In genomic region chr5:119353686-119354366, GRCh38 we compare ENCODE assay signal across 8 cellular contexts. TPM values are rescaled to one million over a fixed set of nuclear protein-coding genes. Genes with fewer than 3 reads are reported as not detected.
DNase-seq lines count a peak whose midpoint lies in the region; ATAC-seq and TF ChIP-seq lines count a peak whose summit lies in the region.

No MANE protein-coding gene starts in this region.

- H3K27ac ChIP-seq in CD8-positive, alpha-beta T cell (ENCODE audit: low read depth, low read length): no peak overlapping the region
- no peak overlapping the region for H3K27ac ChIP-seq in endodermal cell (ENCODE audit: low read depth, low read length)

- CTCF ChIA-PET in CD8-positive, alpha-beta T cell (lab: Charles Lee): interaction anchor here (1.0 kb wide), 1 partner anchor 65 kb away, joined by 3 read pairs; no protein-coding TSS in a partner anchor

- H3K27me3 ChIP-seq in CD8-positive, alpha-beta T cell (ENCODE audit: insufficient read depth, low read length): no peaks in the 10 kb centered on the region
- H3K27me3 ChIP-seq in endodermal cell (ENCODE audit: control insufficient read depth, insufficient read depth, low read length, poor library complexity, severe bottlenecking): no peaks in the 10 kb centered on the region

- H3K27me3 Mint-ChIP-seq in CD8-positive, alpha-beta T cell (ENCODE audit: low read depth): no peaks in the 10 kb centered on the region
- no peaks in the 10 kb centered on the region for H3K27me3 Mint-ChIP-seq in activated naive CD8-positive, alpha-beta T cell
- H3K27me3 Mint-ChIP-seq in endodermal cell (ENCODE audit: insufficient read depth): peaks cover 16% of the 10 kb centered on the region

- no peaks in the 10 kb centered on the region for H3K9me3 ChIP-seq in CD8-positive, alpha-beta T cell (ENCODE audit: low read length)
- H3K9me3 ChIP-seq in endodermal cell (ENCODE audit: control insufficient read depth, low read length): no peaks in the 10 kb centered on the region

- intact Hi-C loops in CD8-positive, alpha-beta T cell (cut with DNase I, micrococcal nuclease): loop anchor here in 1 of 2 experiments (2.0 kb wide), 1 partner anchor 13 kb away; no protein-coding TSS in a partner anchor

- no peak overlapping the region for H3K4me3 ChIP-seq in CD8-positive, alpha-beta T cell (ENCODE audit: low read depth, low read length)
- no peak overlapping the region for H3K4me3 ChIP-seq in endodermal cell (ENCODE audit: low read length)

- H3K9ac ChIP-seq in endodermal cell (ENCODE audit: extremely low read depth, low read length, poor library complexity, severe bottlenecking): no peak overlapping the region

- no peak for TF ChIP-seq CTCF in CD8-positive, alpha-beta T cell (IDR thresholded peaks at IDR 0.05)
- no peak for TF ChIP-seq CTCF in endodermal cell (conservative IDR thresholded peaks at IDR 0.05)

- ATAC-seq in CD8-positive, alpha-beta T cell: peak; percentile 47
- ATAC-seq in GM19372 (IDR thresholded peaks at IDR 0.05; ENCODE audit: low read depth, unreplicated experiment) (peak; percentile 55), HG03097 (IDR thresholded peaks at IDR 0.05; ENCODE audit: low FRiP score, unreplicated experiment) (peak; percentile 68)

- H3K36me3 Mint-ChIP-seq in CD8-positive, alpha-beta T cell: peaks cover 24% of the 10 kb centered on the region
- H3K36me3 Mint-ChIP-seq in activated naive CD8-positive, alpha-beta T cell: peaks cover 22% of the 10 kb centered on the region
- H3K36me3 Mint-ChIP-seq in endodermal cell (ENCODE audit: low read depth): peaks cover 2% of the 10 kb centered on the region

- H3K36me3 ChIP-seq in CD8-positive, alpha-beta T cell (ENCODE audit: insufficient read depth, low read length): no peaks in the 10 kb centered on the region
- H3K36me3 ChIP-seq in endodermal cell (ENCODE audit: control insufficient read depth, insufficient read depth, low read length): no peaks in the 10 kb centered on the region

- H3K4me1 ChIP-seq in CD8-positive, alpha-beta T cell (ENCODE audit: insufficient read depth, low read length): peaks cover 79% of the 10 kb centered on the region
- peaks cover 13% of the 10 kb centered on the region for H3K4me1 ChIP-seq in endodermal cell (ENCODE audit: control insufficient read depth, insufficient read depth, low read length)

- H3K4me3 Mint-ChIP-seq in CD8-positive, alpha-beta T cell: peak overlapping the region; percentile 64
- H3K4me3 Mint-ChIP-seq in activated naive CD8-positive, alpha-beta T cell: peak overlapping the region; percentile 99
- no peak overlapping the region for H3K4me3 Mint-ChIP-seq in endodermal cell

- 96 to 97% methylated on average over 3 to 5 of the region's 5 CpGs for WGBS in endodermal cell (ENCODE audit: insufficient coverage in 1 of 2, insufficient read length in 1 of 2), 2 experiments

- H3K27ac Mint-ChIP-seq in CD8-positive, alpha-beta T cell: peak overlapping the region; percentile 89
- peak overlapping the region; percentile 94 for H3K27ac Mint-ChIP-seq in activated naive CD8-positive, alpha-beta T cell
- H3K27ac Mint-ChIP-seq in endodermal cell: no peak overlapping the region

- POLR2A ChIA-PET in CD8-positive, alpha-beta T cell (lab: Charles Lee): interaction anchor here (1.1 to 1.6 kb wide), 3 partner anchors 8 to 13 kb away, joined by 4 to 6 read pairs (median 4); no protein-coding TSS in a partner anchor

- no peak for DNase-seq in CD8-positive, alpha-beta T cell
- DNase-seq in NCI-H748 (lab: John Stamatoyannopoulos, UW; ENCODE audit: unreplicated experiment) (no peak), NCI-H2196 (lab: John Stamatoyannopoulos, UW; ENCODE audit: unreplicated experiment) (no peak), occipital lobe (lab: John Stamatoyannopoulos, UW) (no peak), endodermal cell (no peak)

- peaks cover 90% of the 10 kb centered on the region for H3K4me1 Mint-ChIP-seq in CD8-positive, alpha-beta T cell (ENCODE audit: low read depth)
- H3K4me1 Mint-ChIP-seq in activated naive CD8-positive, alpha-beta T cell (ENCODE audit: low read depth): peaks cover 79% of the 10 kb centered on the region
- peaks cover 56% of the 10 kb centered on the region for H3K4me1 Mint-ChIP-seq in endodermal cell

- no peaks in the 10 kb centered on the region for H3K9me3 Mint-ChIP-seq in CD8-positive, alpha-beta T cell
- H3K9me3 Mint-ChIP-seq in activated naive CD8-positive, alpha-beta T cell (ENCODE audit: low read depth): no peaks in the 10 kb centered on the region
- H3K9me3 Mint-ChIP-seq in endodermal cell: no peaks in the 10 kb centered on the region

RNA-seq across cellular contexts. Expression of gene TNFAIP8, which starts 2.0 kb away (rescaled TPM):
- 10 to 100 TPM; 62.3 to 63.0 TPM for total RNA-seq in CD8-positive, alpha-beta T cell
- total RNA-seq in occipital lobe (5.0 TPM), endodermal cell (10 to 100 TPM; 29.6 to 39.5 TPM)
- polyA plus RNA-seq in endodermal cell (2013, experiment 1 of 2): 16.1 TPM
- 14.5 TPM for polyA plus RNA-seq in endodermal cell (2013, experiment 2 of 2)
